In the genomic region with DNA sequence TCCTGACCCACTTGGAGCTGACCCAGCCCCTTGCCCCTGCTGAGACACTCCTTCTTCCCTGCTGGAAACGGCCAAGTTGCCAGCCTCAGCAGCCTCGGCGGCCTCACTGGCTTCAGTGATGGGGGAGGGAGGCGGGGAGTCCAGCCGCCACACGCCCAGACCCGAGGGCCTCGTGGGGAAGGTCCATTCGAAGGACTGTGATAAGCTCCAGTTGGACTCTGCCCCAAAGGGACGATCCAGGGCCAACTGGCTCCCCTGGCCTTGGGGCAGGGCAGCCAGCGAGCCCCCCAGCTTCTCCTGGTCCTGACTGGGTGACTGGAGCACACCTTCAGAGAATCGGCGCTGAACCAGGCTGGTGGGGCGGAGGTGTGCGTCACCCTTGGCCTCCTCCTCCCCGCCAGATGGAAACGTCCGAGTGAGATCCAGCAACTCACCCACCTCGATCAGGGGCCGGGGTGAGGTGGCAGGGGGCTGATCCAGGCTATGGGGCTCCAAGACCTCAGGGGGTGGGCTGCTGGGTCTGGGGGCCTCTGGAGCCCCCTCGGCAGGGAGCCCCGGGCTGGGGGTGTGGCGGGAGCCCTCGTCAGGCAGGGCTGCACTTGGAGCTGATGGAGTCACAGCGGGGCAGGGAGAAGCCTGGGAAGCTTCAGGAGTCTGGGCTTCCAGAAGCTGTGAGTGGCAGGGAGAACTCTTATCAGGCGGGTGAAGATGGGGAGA, we compare ENCODE assay signal across 1 cellular context.
TF ChIP-seq lines count a peak whose summit lies in the region.

No MANE protein-coding gene starts in this region.

TF ChIP-seq in H1, 55 proteins besides CTCF, POLR2A, EP300 and RAD21:
- TF ChIP-seq PHF8 (conservative IDR thresholded peaks at IDR 0.05; ENCODE audit: low read depth, low read length) = no peak
- TF ChIP-seq TCF12 (IDR thresholded peaks at IDR 0.05; ENCODE audit: low read depth, low read length) = no peak
- TF ChIP-seq, protein P1, sequence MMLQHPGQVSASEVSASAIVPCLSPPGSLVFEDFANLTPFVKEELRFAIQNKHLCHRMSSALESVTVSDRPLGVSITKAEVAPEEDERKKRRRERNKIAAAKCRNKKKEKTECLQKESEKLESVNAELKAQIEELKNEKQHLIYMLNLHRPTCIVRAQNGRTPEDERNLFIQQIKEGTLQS (IDR thresholded peaks at IDR 0.05; ENCODE audit: insufficient read depth, low read depth, low read length) = no peak
- TF ChIP-seq SIRT6 (IDR thresholded peaks at IDR 0.05; ENCODE audit: low read length) = no peak
- TF ChIP-seq SUZ12 (IDR thresholded peaks at IDR 0.05; ENCODE audit: low read length) = no peak
